In the genomic region with DNA sequence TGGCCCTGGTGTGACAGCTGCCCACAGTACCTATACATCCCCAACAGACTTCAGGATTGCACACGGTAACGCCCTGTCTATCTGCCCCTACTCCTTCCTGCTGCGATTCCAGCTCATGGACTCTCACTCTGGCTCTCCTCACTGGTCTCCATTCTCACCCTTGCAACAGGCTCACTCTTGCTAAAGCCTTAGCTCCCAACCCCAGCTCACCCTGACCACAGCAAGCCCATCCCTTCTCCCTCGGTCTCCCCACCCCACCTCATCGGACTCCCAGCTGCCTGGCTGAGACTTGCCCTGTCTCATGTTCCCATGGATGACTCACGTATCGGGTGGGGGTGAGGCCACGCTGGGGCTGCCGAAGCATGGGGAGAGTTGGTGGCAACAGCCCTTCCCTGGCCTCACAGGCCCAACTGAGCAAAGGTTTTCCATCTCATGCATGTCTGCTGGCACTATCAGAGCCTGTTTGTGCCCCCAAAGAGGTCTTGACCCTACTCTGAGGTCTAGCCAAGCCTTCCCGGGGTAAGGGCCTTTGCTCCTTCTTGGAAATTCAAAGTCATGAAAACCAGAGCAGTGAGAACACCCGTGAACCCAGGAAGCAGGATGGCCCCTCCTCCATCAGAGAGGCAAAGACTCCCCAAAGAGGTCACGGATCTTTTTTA, we compare ENCODE assay signal across 9 cellular contexts. TPM values are rescaled to one million over a fixed set of nuclear protein-coding genes. Genes with fewer than 3 reads are reported as not detected.
DNase-seq lines count a peak whose midpoint lies in the region; ATAC-seq and TF ChIP-seq lines count a peak whose summit lies in the region.
"Had no signal": no experiment of that assay in that cellular context is flagged by ENCODE, and none has a peak within 500 bp of the region (broad histone marks: within the 10 kb centered on the region; RNA-seq: fewer than 3 reads in every experiment).

No MANE protein-coding gene starts in this region.

- no peaks in the 10 kb centered on the region for H4K20me1 ChIP-seq in OCI-LY7 (ENCODE audit: insufficient read depth, low read length)

- no TSS peak for BruUV-seq in OCI-LY7 (replicated peaks; lab: Mats Ljungman, UMichigan)

- H3K9me2 ChIP-seq in OCI-LY7 (ENCODE audit: insufficient read depth, low read length) = no peaks in the 10 kb centered on the region

- H3K4me1 ChIP-seq in SJSA1 (replicated peaks) (peaks cover 61% of the 10 kb centered on the region), OCI-LY7 (ENCODE audit: insufficient read depth, low read length, poor library complexity, severe bottlenecking) (peaks cover 8% of the 10 kb centered on the region)

- peak; percentile 84 for DNase-seq in COLO829 (ENCODE audit: low spot score)
- peak; percentile 90 to 96 for DNase-seq in SJSA1 (ENCODE audit: low read depth in 1 of 2, low spot score in 2 of 2)
- peak; percentile 79 for DNase-seq in globus pallidus (ENCODE audit: low spot score)
- peak; percentile 71 for DNase-seq in putamen (ENCODE audit: low spot score)
- DNase-seq in activated naive CD4-positive, alpha-beta T cell treated with anti-CD3 and anti-CD28 coated beads for 36 hours = no peak
- no peak for DNase-seq in activated naive CD4-positive, alpha-beta T cell treated with anti-CD3 and anti-CD28 coated beads, Interleukin-2, amount 50 U/mL, for 16 hours
- DNase-seq in OCI-LY7 (ENCODE audit: low spot score) = no peak

- no peak overlapping the region for H3K4me3 Mint-ChIP-seq in activated naive CD4-positive, alpha-beta T cell treated with anti-CD3 and anti-CD28 coated beads for 36 hours

- TF ChIP-seq CTCF in OCI-LY7 (conservative IDR thresholded peaks at IDR 0.05; ENCODE audit: low read length) = no peak

- no peak overlapping the region for H2AFZ ChIP-seq in OCI-LY7 (ENCODE audit: low read length)

- H3K36me3 Mint-ChIP-seq in activated naive CD4-positive, alpha-beta T cell treated with anti-CD3 and anti-CD28 coated beads for 36 hours (ENCODE audit: low read depth) = no peaks in the 10 kb centered on the region
- H3K36me3 Mint-ChIP-seq: activated naive CD4-positive, alpha-beta T cell treated with anti-CD3 and anti-CD28 coated beads, Interleukin-2, amount 50 U/mL, for 72 hours had no signal

- H3K9me3 Mint-ChIP-seq in activated naive CD4-positive, alpha-beta T cell treated with anti-CD3 and anti-CD28 coated beads for 36 hours = no peaks in the 10 kb centered on the region
- H3K9me3 Mint-ChIP-seq: activated naive CD4-positive, alpha-beta T cell treated with anti-CD3 and anti-CD28 coated beads, Interleukin-2, amount 50 U/mL, for 72 hours had no signal

- H3K27ac ChIP-seq in SJSA1 (peak overlapping the region; percentile 77), OCI-LY7 (ENCODE audit: low read depth, low read length, poor library complexity, severe bottlenecking) (no peak overlapping the region)

- H3K36me3 ChIP-seq in SJSA1 (peaks cover 25% of the 10 kb centered on the region), OCI-LY7 (ENCODE audit: insufficient read depth, low read length) (no peaks in the 10 kb centered on the region)

- H3K27me3 Mint-ChIP-seq in activated naive CD4-positive, alpha-beta T cell treated with anti-CD3 and anti-CD28 coated beads for 36 hours (ENCODE audit: low read depth) = peaks cover 3% of the 10 kb centered on the region

- H3K4me2 ChIP-seq in OCI-LY7 (ENCODE audit: low read length) = no peak overlapping the region

- H3K79me2 ChIP-seq in OCI-LY7 (ENCODE audit: insufficient read depth, low read depth, low read length) = no peaks in the 10 kb centered on the region

- H3K9me3 ChIP-seq in SJSA1 (replicated peaks) (no peaks in the 10 kb centered on the region), OCI-LY7 (ENCODE audit: low read length) (no peaks in the 10 kb centered on the region)

- CTCF ChIA-PET in activated naive CD4-positive, alpha-beta T cell treated with anti-CD3 and anti-CD28 coated beads for 36 hours (lab: Charles Lee) = no interaction called here
- CTCF ChIA-PET in OCI-LY7 (lab: Charles Lee; ENCODE audit: unreplicated experiment) = interaction anchor here (0.9 kb wide), 1 partner anchor 51 kb away, joined by 3 read pairs; no protein-coding TSS in a partner anchor

- no peak overlapping the region for H3K27ac Mint-ChIP-seq in activated naive CD4-positive, alpha-beta T cell treated with anti-CD3 and anti-CD28 coated beads for 36 hours
- H3K27ac Mint-ChIP-seq: activated naive CD4-positive, alpha-beta T cell treated with anti-CD3 and anti-CD28 coated beads, Interleukin-2, amount 50 U/mL, for 72 hours had no signal

- POLR2A ChIA-PET in OCI-LY7 (lab: Charles Lee) = no interaction called here

- no peak for ATAC-seq in GM21360 (IDR thresholded peaks at IDR 0.05; ENCODE audit: unreplicated experiment)

- H3K4me1 Mint-ChIP-seq in activated naive CD4-positive, alpha-beta T cell treated with anti-CD3 and anti-CD28 coated beads for 36 hours (ENCODE audit: low read depth) = no peaks in the 10 kb centered on the region

- intact Hi-C loops in activated naive CD4-positive, alpha-beta T cell treated with anti-CD3 and anti-CD28 coated beads for 36 hours (cut with micrococcal nuclease) = no loop called here
- intact Hi-C loops in OCI-LY7 (cut with micrococcal nuclease; ENCODE audit: unreplicated experiment) = no loop called here

- H3K27me3 ChIP-seq in SJSA1 (replicated peaks) = no peaks in the 10 kb centered on the region

- H3K4me3 ChIP-seq in SJSA1 (no peak overlapping the region), OCI-LY7 (ENCODE audit: low read depth, low read length, poor library complexity, severe bottlenecking) (no peak overlapping the region)

RNA-seq across cellular contexts. Expression of gene PHLDA3, which starts 7.1 kb away (rescaled TPM):
- 36.7 and 75.0 TPM in 2 replicates for total RNA-seq in SJSA1 (2014; rRNA removed; shearing (Covaris generic))
- 10 to 100 TPM; 19.5 TPM for total RNA-seq in activated naive CD4-positive, alpha-beta T cell treated with anti-CD3 and anti-CD28 coated beads for 36 hours
- not detected in 2 replicates for total RNA-seq in OCI-LY7 (2014; rRNA removed; shearing (Covaris generic))
- total RNA-seq in OCI-LY7 (2022) = not detected in 2 replicates

RNA-seq across cellular contexts. Expression of gene TNNI1, which starts 40.4 kb away (rescaled TPM):
- not detected in 2 replicates for total RNA-seq in SJSA1 (2014; rRNA removed; shearing (Covaris generic))
- total RNA-seq in activated naive CD4-positive, alpha-beta T cell treated with anti-CD3 and anti-CD28 coated beads for 36 hours = not detected
- total RNA-seq in OCI-LY7 (2014; rRNA removed; shearing (Covaris generic)) = 0.95 and 4.9 TPM in 2 replicates
- total RNA-seq in OCI-LY7 (2022) = 2.0 and 3.1 TPM in 2 replicates
- total RNA-seq: activated naive CD4-positive, alpha-beta T cell treated with anti-CD3 and anti-CD28 coated beads, Interleukin-2, amount 50 U/mL, for 72 hours had no signal

RNA-seq across cellular contexts. Expression of gene CSRP1, which starts 45.0 kb away (rescaled TPM):
- 1,173 and 1,377 TPM in 2 replicates for total RNA-seq in SJSA1 (2014; rRNA removed; shearing (Covaris generic))
- 10 to 100 TPM; 35.7 to 36.6 TPM for total RNA-seq in activated naive CD4-positive, alpha-beta T cell treated with anti-CD3 and anti-CD28 coated beads for 36 hours
- 46.4 and 52.8 TPM in 2 replicates for total RNA-seq in OCI-LY7 (2014; rRNA removed; shearing (Covaris generic))
- total RNA-seq in OCI-LY7 (2022) = 72.2 and 89.8 TPM in 2 replicates

Comparison
In these comparisons a context has a peak if more than half of its experiments do, and no peak if none do; other contexts are left out.
1. DNase-seq: peak in COLO829 (single experiment), SJSA1 (2 of 2), globus pallidus (single experiment) and putamen (single experiment); none in activated naive CD4-positive, alpha-beta T cell treated with anti-CD3 and anti-CD28 coated beads for 36 hours (single experiment), activated naive CD4-positive, alpha-beta T cell treated with anti-CD3 and anti-CD28 coated beads, Interleukin-2, amount 50 U/mL, for 16 hours (single experiment) and OCI-LY7 (single experiment).
2. RNA of gene PHLDA3, which starts 7.1 kb away (total RNA-seq): 36.7 to 75.0 TPM in SJSA1 and 19.5 TPM in activated naive CD4-positive, alpha-beta T cell treated with anti-CD3 and anti-CD28 coated beads for 36 hours; not detected in OCI-LY7; every median in the first group is over 10 times any median in the second.
3. RNA of gene CSRP1, which starts 45.0 kb away (total RNA-seq): 1,173 to 1,377 TPM in SJSA1; 46.4 to 89.8 TPM in OCI-LY7 and 35.7 to 36.6 TPM in activated naive CD4-positive, alpha-beta T cell treated with anti-CD3 and anti-CD28 coated beads for 36 hours; every median in the first group is over 10 times any median in the second.